11 cellular contexts compared by ENCODE assay signal in genomic region chr18:79643049-79643765, GRCh38. TPM values are rescaled to one million over a fixed set of nuclear protein-coding genes. Genes with fewer than 3 reads are reported as not detected.
DNase-seq lines count a peak whose midpoint lies in the region; ATAC-seq lines count a peak whose summit lies in the region.
"Had no signal": no experiment of that assay in that cellular context is flagged by ENCODE, and none has a peak within 500 bp of the region (broad histone marks: within the 10 kb centered on the region; RNA-seq: fewer than 3 reads in every experiment).

No MANE protein-coding gene starts in this region.

- peak overlapping the region; percentile 60 for H3K27ac ChIP-seq in thymus (ENCODE audit: low read depth)
- H3K27ac ChIP-seq: WERI-Rb-1 had no signal

- peaks cover 1% of the 10 kb centered on the region for H3K9me3 ChIP-seq in thymus (ENCODE audit: control insufficient read depth)

- no peak overlapping the region for H3K4me3 Mint-ChIP-seq in activated naive CD4-positive, alpha-beta T cell treated with anti-CD3 and anti-CD28 coated beads for 36 hours
- H3K4me3 Mint-ChIP-seq: activated CD8-positive, alpha-beta memory T cell treated with anti-CD3 and anti-CD28 coated beads, Interleukin-2, amount 10 ng/mL, durations not matched to agents 7 days and 5 days had no signal

- no peaks in the 10 kb centered on the region for H3K9me3 Mint-ChIP-seq in activated naive CD4-positive, alpha-beta T cell treated with anti-CD3 and anti-CD28 coated beads for 36 hours
- H3K9me3 Mint-ChIP-seq: activated naive CD4-positive, alpha-beta T cell treated with anti-CD3 and anti-CD28 coated beads, Interleukin-2, amount 50 U/mL, for 72 hours had no signal

- H3K36me3 Mint-ChIP-seq in activated naive CD4-positive, alpha-beta T cell treated with anti-CD3 and anti-CD28 coated beads for 36 hours (ENCODE audit: low read depth), result no peaks in the 10 kb centered on the region
- H3K36me3 Mint-ChIP-seq: activated CD8-positive, alpha-beta memory T cell treated with anti-CD3 and anti-CD28 coated beads, Interleukin-2, amount 10 ng/mL, durations not matched to agents 7 days and 5 days; activated naive CD4-positive, alpha-beta T cell treated with anti-CD3 and anti-CD28 coated beads, Interleukin-2, amount 50 U/mL, for 72 hours had no signal

- H3K4me1 Mint-ChIP-seq in activated naive CD4-positive, alpha-beta T cell treated with anti-CD3 and anti-CD28 coated beads for 36 hours (ENCODE audit: low read depth), result peaks cover 4% of the 10 kb centered on the region

- H3K36me3 ChIP-seq in thymus (ENCODE audit: control insufficient read depth, insufficient read depth), result no peaks in the 10 kb centered on the region
- H3K36me3 ChIP-seq: WERI-Rb-1 had no signal

- intact Hi-C loops in activated naive CD4-positive, alpha-beta T cell treated with anti-CD3 and anti-CD28 coated beads for 36 hours (cut with micrococcal nuclease), result loop anchor here (10.0 kb wide), 1 partner anchor 768 kb away; no protein-coding TSS in a partner anchor

- CTCF ChIA-PET in activated naive CD4-positive, alpha-beta T cell treated with anti-CD3 and anti-CD28 coated beads for 36 hours (lab: Charles Lee), result interaction anchor here (0.7 to 5.3 kb wide), 8 partner anchors 8 to 271 kb away, joined by 3 to 63 read pairs (median 4); no protein-coding TSS in a partner anchor

- H3K4me3 ChIP-seq in thymus (ENCODE audit: low read length), result no peak overlapping the region

- peaks cover 3% of the 10 kb centered on the region for H3K4me1 ChIP-seq in thymus (ENCODE audit: control insufficient read depth, insufficient read depth, low read length)

- ATAC-seq in GM19463 (IDR thresholded peaks at IDR 0.05; ENCODE audit: unreplicated experiment) (no peak), HG03045 (IDR thresholded peaks at IDR 0.05; ENCODE audit: unreplicated experiment) (no peak), HG03039 (IDR thresholded peaks at IDR 0.05; ENCODE audit: unreplicated experiment) (no peak)

- no peak overlapping the region for H3K27ac Mint-ChIP-seq in activated naive CD4-positive, alpha-beta T cell treated with anti-CD3 and anti-CD28 coated beads for 36 hours
- H3K27ac Mint-ChIP-seq: activated CD8-positive, alpha-beta memory T cell treated with anti-CD3 and anti-CD28 coated beads, Interleukin-2, amount 10 ng/mL, durations not matched to agents 7 days and 5 days; activated naive CD4-positive, alpha-beta T cell treated with anti-CD3 and anti-CD28 coated beads, Interleukin-2, amount 50 U/mL, for 72 hours had no signal

- WGBS in thymus, result 59% methylated on average over 23 of the region's 23 CpGs

- peak; percentile 8 for DNase-seq in activated naive CD4-positive, alpha-beta T cell treated with anti-CD3 and anti-CD28 coated beads for 36 hours
- no peak for DNase-seq in activated naive CD4-positive, alpha-beta T cell (lab: John Stamatoyannopoulos, UW)
- DNase-seq in NOMO-1 (lab: John Stamatoyannopoulos, UW; ENCODE audit: unreplicated experiment in 2 of 2) (peak; percentile 48 to 65), medulla oblongata (ENCODE audit: extremely low spot score) (peak; percentile 31)

- H3K27me3 Mint-ChIP-seq in activated naive CD4-positive, alpha-beta T cell treated with anti-CD3 and anti-CD28 coated beads for 36 hours (ENCODE audit: low read depth), result peaks cover 14% of the 10 kb centered on the region

- H3K27me3 ChIP-seq in thymus (ENCODE audit: control insufficient read depth, insufficient read depth), result peaks cover 4% of the 10 kb centered on the region

RNA-seq across cellular contexts. Expression of gene CTDP1, which starts 36.4 kb away (rescaled TPM):
- 10 to 100 TPM; 28.0 to 29.1 TPM for total RNA-seq in activated naive CD4-positive, alpha-beta T cell treated with anti-CD3 and anti-CD28 coated beads for 36 hours
- polyA plus RNA-seq in thymus, result 26.4 TPM

Comparison
In these comparisons a context has a peak if more than half of its experiments do, and no peak if none do; other contexts are left out.
1. DNase-seq: peak in activated naive CD4-positive, alpha-beta T cell treated with anti-CD3 and anti-CD28 coated beads for 36 hours (single experiment), NOMO-1 (2 of 2) and medulla oblongata (single experiment); none in activated naive CD4-positive, alpha-beta T cell (0 of 4).